18 cellular contexts compared by ENCODE assay signal in the genomic region with DNA sequence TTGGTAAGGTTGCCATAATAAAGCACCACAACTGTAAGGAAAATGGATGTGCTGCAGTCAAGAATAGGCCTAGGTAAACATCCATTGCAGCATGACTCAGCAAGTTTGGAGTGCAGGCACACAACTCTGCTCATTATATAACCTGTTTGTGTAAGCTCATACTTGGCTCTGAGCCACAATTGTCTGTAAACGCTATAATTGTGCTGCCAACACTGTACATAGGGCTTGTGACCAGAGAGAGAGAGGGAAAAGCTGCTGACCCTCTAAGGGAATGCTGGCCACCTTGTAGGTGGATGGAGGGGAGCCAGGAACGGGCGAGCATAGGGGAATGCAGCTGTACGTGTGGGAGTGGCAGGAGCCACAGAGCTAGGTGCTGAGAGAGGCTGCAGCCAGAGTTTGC.
DNase-seq lines count a peak whose midpoint lies in the region; ATAC-seq and TF ChIP-seq lines count a peak whose summit lies in the region.
"Had no signal": no experiment of that assay in that cellular context is flagged by ENCODE, and none has a peak within 500 bp of the region (broad histone marks: within the 10 kb centered on the region; RNA-seq: fewer than 3 reads in every experiment).

No MANE protein-coding gene starts in this region.

- peak; percentile 4 for DNase-seq in A172 (ENCODE audit: low spot score)
- DNase-seq in GM23338 (ENCODE audit: low spot score), result peak; percentile 18
- peak; percentile 69 for DNase-seq in NCI-H748 (lab: John Stamatoyannopoulos, UW; ENCODE audit: unreplicated experiment)
- DNase-seq in fibroblast of pulmonary artery (ENCODE audit: low read depth), result peak; percentile 19
- no peak for DNase-seq in lower leg skin (ENCODE audit: low spot score in 2 of 2)
- DNase-seq in brain microvascular endothelial cell, result no peak
- DNase-seq in NCI-H187 treated with DMSO at 0.1 percent for 48 hours (lab: John Stamatoyannopoulos, UW), result no peak
- DNase-seq in Caco-2, result no peak
- DNase-seq: activated CD4-positive, alpha-beta T cell treated with anti-CD3 and anti-CD28 coated beads, Interleukin-2, amount 50 U/mL, for 48 hours; adrenal gland; AML-193; DMS79 treated with DMSO at 0.1 percent for 48 hours; islet precursor cell; NCI-H1417 treated with DMSO at 0.1 percent for 48 hours; ovary; stimulated activated naive B cell treated with anti-CD40 and anti-IgM and Interleukin-4, amounts not matched to agents 10 μg/mL and 1 μg/mL and 100 μg/mL, for 72 hours; transverse colon had no signal

- no TSS peak for BruUV-seq in Caco-2 (replicated peaks; lab: Mats Ljungman, UMichigan)

- peaks cover 3% of the 10 kb centered on the region; the same call in 1 of the 2 replicates for H3K9me3 ChIP-seq in Caco-2
- H3K9me3 ChIP-seq: adrenal gland, ovary, transverse colon had no signal

- H3K27ac Mint-ChIP-seq in GM23338 (no peak overlapping the region), Caco-2 (ENCODE audit: unreplicated experiment) (no peak overlapping the region)
- H3K27ac Mint-ChIP-seq: stimulated activated naive B cell treated with anti-CD40 and anti-IgM and Interleukin-4, amounts not matched to agents 10 μg/mL and 1 μg/mL and 100 μg/mL, for 72 hours had no signal

- 79 to 80% methylated on average over 4 of the region's 4 CpGs for WGBS in lower leg skin, 2 donors

- ATAC-seq in GM23338, result no peak
- ATAC-seq: stimulated activated naive B cell treated with anti-CD40 and anti-IgM and Interleukin-4, amounts not matched to agents 10 μg/mL and 1 μg/mL and 100 μg/mL, for 72 hours had no signal

- H3K4me1 Mint-ChIP-seq in GM23338 (no peaks in the 10 kb centered on the region), Caco-2 (ENCODE audit: low read depth, unreplicated experiment) (no peaks in the 10 kb centered on the region)
- H3K4me1 Mint-ChIP-seq: stimulated activated naive B cell treated with anti-CD40 and anti-IgM and Interleukin-4, amounts not matched to agents 10 μg/mL and 1 μg/mL and 100 μg/mL, for 72 hours had no signal

- no peak overlapping the region for H3K27ac ChIP-seq in GM23338 (ENCODE audit: low read depth)
- H3K27ac ChIP-seq in brain microvascular endothelial cell, result no peak overlapping the region
- H3K27ac ChIP-seq: adrenal gland, ovary, SK-N-MC, transverse colon had no signal

- intact Hi-C loops in lower leg skin (cut with DNase I; ENCODE audit: low total_unique reads), result no loop called here
- intact Hi-C loops in Caco-2 (cut with micrococcal nuclease; ENCODE audit: unreplicated experiment), result no loop called here

- H3K36me3 Mint-ChIP-seq in GM23338 (ENCODE audit: low read depth) (peaks cover 13% of the 10 kb centered on the region), Caco-2 (ENCODE audit: insufficient read depth, unreplicated experiment) (no peaks in the 10 kb centered on the region)
- H3K36me3 Mint-ChIP-seq: stimulated activated naive B cell treated with anti-CD40 and anti-IgM and Interleukin-4, amounts not matched to agents 10 μg/mL and 1 μg/mL and 100 μg/mL, for 72 hours had no signal

- POLR2A ChIA-PET in Caco-2 (lab: Charles Lee), result no interaction called here

- no peak overlapping the region for H2AFZ ChIP-seq in GM23338

- CTCF ChIA-PET in Caco-2 (lab: Charles Lee), result no interaction called here

- no peaks in the 10 kb centered on the region for H4K20me1 ChIP-seq in GM23338 (replicated peaks; ENCODE audit: insufficient read depth)

- TF ChIP-seq CTCF in GM23338 (conservative IDR thresholded peaks at IDR 0.05; ENCODE audit: low read depth in 2 of 2) (no peak), fibroblast of pulmonary artery (IDR thresholded peaks at IDR 0.05; ENCODE audit: low read length, missing control alignments) (no peak), lower leg skin (IDR thresholded peaks at IDR 0.05) (no peak), brain microvascular endothelial cell (IDR thresholded peaks at IDR 0.05; ENCODE audit: low read depth, low read length, missing control alignments) (no peak), Caco-2 (IDR thresholded peaks at IDR 0.05; ENCODE audit: insufficient read depth in 1 of 2, low read depth in 1 of 2, low read length in 1 of 2, severe bottlenecking in 1 of 2, unreplicated experiment in 1 of 2) (no peak)

- 0 out of 2 replicates have a peak, but pooled peaks cover 2% of the 10 kb centered on the region for H3K9me2 ChIP-seq in GM23338 (ENCODE audit: insufficient read depth)

- H3K4me3 ChIP-seq in GM23338 (no peak overlapping the region), fibroblast of pulmonary artery (replicated peaks; ENCODE audit: low read depth, low read length) (no peak overlapping the region), lower leg skin (ENCODE audit: low read depth, poor library complexity, severe bottlenecking) (no peak overlapping the region), brain microvascular endothelial cell (ENCODE audit: low read depth, low read length) (no peak overlapping the region), Caco-2 (ENCODE audit: low read depth, low read length) (no peak overlapping the region)
- H3K4me3 ChIP-seq: adrenal gland, ovary, SK-N-MC, transverse colon had no signal

- H3K4me2 ChIP-seq in GM23338, result no peak overlapping the region

- H3K27me3 Mint-ChIP-seq in GM23338 (ENCODE audit: insufficient read depth, low read depth, poor library complexity), result no peaks in the 10 kb centered on the region
- no peaks in the 10 kb centered on the region for H3K27me3 Mint-ChIP-seq in Caco-2 (ENCODE audit: insufficient read depth, unreplicated experiment)
- H3K27me3 Mint-ChIP-seq: stimulated activated naive B cell treated with anti-CD40 and anti-IgM and Interleukin-4, amounts not matched to agents 10 μg/mL and 1 μg/mL and 100 μg/mL, for 72 hours had no signal

- H3K79me2 ChIP-seq in GM23338 (replicated peaks; ENCODE audit: insufficient read depth), result no peaks in the 10 kb centered on the region

- no peak for TF ChIP-seq POLR2A in lower leg skin (IDR thresholded peaks at IDR 0.05)

- no peak overlapping the region for H3K4me3 Mint-ChIP-seq in GM23338
- H3K4me3 Mint-ChIP-seq in Caco-2 (ENCODE audit: unreplicated experiment), result no peak overlapping the region
- H3K4me3 Mint-ChIP-seq: stimulated activated naive B cell treated with anti-CD40 and anti-IgM and Interleukin-4, amounts not matched to agents 10 μg/mL and 1 μg/mL and 100 μg/mL, for 72 hours had no signal

- peaks cover 4% of the 10 kb centered on the region; the same call in 1 of the 2 replicates for H3K36me3 ChIP-seq in GM23338 (ENCODE audit: insufficient read depth)
- no peaks in the 10 kb centered on the region for H3K36me3 ChIP-seq in brain microvascular endothelial cell (replicated peaks)
- H3K36me3 ChIP-seq in Caco-2 (ENCODE audit: control insufficient read depth, insufficient read depth, low read length), result no peaks in the 10 kb centered on the region
- H3K36me3 ChIP-seq: adrenal gland, ovary, transverse colon had no signal

- in situ Hi-C loops in brain microvascular endothelial cell (cut with HindIII; ENCODE audit: low pct_ligation_motif_present, low sequenced_read_pairs), result no loop called here

- H3F3A ChIP-seq in GM23338 (replicated peaks; ENCODE audit: low read depth), result no peaks in the 10 kb centered on the region

- H3K4me1 ChIP-seq in GM23338 (ENCODE audit: insufficient read depth), result no peaks in the 10 kb centered on the region
- H3K4me1 ChIP-seq in Caco-2, result no peaks in the 10 kb centered on the region
- H3K4me1 ChIP-seq: adrenal gland, transverse colon had no signal

- no peaks in the 10 kb centered on the region for H3K27me3 ChIP-seq in GM23338 (ENCODE audit: insufficient read depth)
- H3K27me3 ChIP-seq in brain microvascular endothelial cell (replicated peaks), result no peaks in the 10 kb centered on the region
- no peaks in the 10 kb centered on the region for H3K27me3 ChIP-seq in Caco-2 (replicated peaks; ENCODE audit: control insufficient read depth, insufficient read depth, low read length)
- H3K27me3 ChIP-seq: adrenal gland, ovary, transverse colon had no signal

- H3K9me3 Mint-ChIP-seq in GM23338 (peaks cover 21% of the 10 kb centered on the region), Caco-2 (ENCODE audit: unreplicated experiment) (peaks cover 11% of the 10 kb centered on the region)

TF ChIP-seq in GM23338, 12 proteins besides CTCF, POLR2A, EP300 and RAD21 (continues in another document):
- TF ChIP-seq CREB1 (CRISPR knock-in tag; IDR thresholded peaks at IDR 0.05; ENCODE audit: low read depth), result no peak
- no peak for TF ChIP-seq ZNF331 (CRISPR knock-in tag; IDR thresholded peaks at IDR 0.05; ENCODE audit: low read depth)
- TF ChIP-seq EZH2 (IDR thresholded peaks at IDR 0.05; ENCODE audit: low read depth, unreplicated experiment), result no peak
- TF ChIP-seq, protein P1, sequence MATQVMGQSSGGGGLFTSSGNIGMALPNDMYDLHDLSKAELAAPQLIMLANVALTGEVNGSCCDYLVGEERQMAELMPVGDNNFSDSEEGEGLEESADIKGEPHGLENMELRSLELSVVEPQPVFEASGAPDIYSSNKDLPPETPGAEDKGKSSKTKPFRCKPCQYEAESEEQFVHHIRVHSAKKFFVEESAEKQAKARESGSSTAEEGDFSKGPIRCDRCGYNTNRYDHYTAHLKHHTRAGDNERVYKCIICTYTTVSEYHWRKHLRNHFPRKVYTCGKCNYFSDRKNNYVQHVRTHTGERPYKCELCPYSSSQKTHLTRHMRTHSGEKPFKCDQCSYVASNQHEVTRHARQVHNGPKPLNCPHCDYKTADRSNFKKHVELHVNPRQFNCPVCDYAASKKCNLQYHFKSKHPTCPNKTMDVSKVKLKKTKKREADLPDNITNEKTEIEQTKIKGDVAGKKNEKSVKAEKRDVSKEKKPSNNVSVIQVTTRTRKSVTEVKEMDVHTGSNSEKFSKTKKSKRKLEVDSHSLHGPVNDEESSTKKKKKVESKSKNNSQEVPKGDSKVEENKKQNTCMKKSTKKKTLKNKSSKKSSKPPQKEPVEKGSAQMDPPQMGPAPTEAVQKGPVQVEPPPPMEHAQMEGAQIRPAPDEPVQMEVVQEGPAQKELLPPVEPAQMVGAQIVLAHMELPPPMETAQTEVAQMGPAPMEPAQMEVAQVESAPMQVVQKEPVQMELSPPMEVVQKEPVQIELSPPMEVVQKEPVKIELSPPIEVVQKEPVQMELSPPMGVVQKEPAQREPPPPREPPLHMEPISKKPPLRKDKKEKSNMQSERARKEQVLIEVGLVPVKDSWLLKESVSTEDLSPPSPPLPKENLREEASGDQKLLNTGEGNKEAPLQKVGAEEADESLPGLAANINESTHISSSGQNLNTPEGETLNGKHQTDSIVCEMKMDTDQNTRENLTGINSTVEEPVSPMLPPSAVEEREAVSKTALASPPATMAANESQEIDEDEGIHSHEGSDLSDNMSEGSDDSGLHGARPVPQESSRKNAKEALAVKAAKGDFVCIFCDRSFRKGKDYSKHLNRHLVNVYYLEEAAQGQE (IDR thresholded peaks at IDR 0.05; ENCODE audit: unreplicated experiment), result no peak

Comparison
In these comparisons a context has a peak if more than half of its experiments do, and no peak if none do; other contexts are left out.
1. DNase-seq: peak in A172 (single experiment), GM23338 (single experiment), NCI-H748 (single experiment) and fibroblast of pulmonary artery (single experiment); none in lower leg skin (0 of 2), brain microvascular endothelial cell (single experiment), NCI-H187 treated with DMSO at 0.1 percent for 48 hours (single experiment) and Caco-2 (0 of 2).